17 cellular contexts compared by ENCODE assay signal in genomic region chr10:70499829-70500167, GRCh38. TPM values are rescaled to one million over a fixed set of nuclear protein-coding genes. Genes with fewer than 3 reads are reported as not detected.
DNase-seq lines count a peak whose midpoint lies in the region; ATAC-seq and TF ChIP-seq lines count a peak whose summit lies in the region.
"Had no signal": no experiment of that assay in that cellular context is flagged by ENCODE, and none has a peak within 500 bp of the region (broad histone marks: within the 10 kb centered on the region; RNA-seq: fewer than 3 reads in every experiment).

No MANE protein-coding gene starts in this region.

- H3K9me3 Mint-ChIP-seq in activated T-cell treated with anti-CD3 and anti-CD28 coated beads, Interleukin-2, amount 50 U/mL, for 24 hours, result no peaks in the 10 kb centered on the region
- H3K9me3 Mint-ChIP-seq in T-cell, result no peaks in the 10 kb centered on the region

- no peaks in the 10 kb centered on the region for H3K9me2 ChIP-seq in OCI-LY1 (ENCODE audit: low read depth, low read length)

- H2AFZ ChIP-seq in OCI-LY1 (ENCODE audit: low read length), result no peak overlapping the region

- H3K27me3 ChIP-seq in OCI-LY1 (ENCODE audit: insufficient read depth, low read length) (no peaks in the 10 kb centered on the region), esophagus (ENCODE audit: control insufficient read depth in 1 of 2, insufficient read depth in 2 of 2, low read length in 2 of 2) (no peaks in the 10 kb centered on the region), spleen (replicated peaks in 1 of 7) (no peaks in the 10 kb centered on the region), testis (no peaks in the 10 kb centered on the region)

- peaks cover 100% of the 10 kb centered on the region for H3K4me1 ChIP-seq in OCI-LY1 (ENCODE audit: insufficient read depth, low read length, severe bottlenecking)
- peaks cover 2 to 3% of the 10 kb centered on the region in 2 donors for H3K4me1 ChIP-seq in esophagus (ENCODE audit: control insufficient read depth in 2 of 2, insufficient read depth in 2 of 2, low read length in 1 of 2)
- peaks cover 30 to 84% (median 62%) of the 10 kb centered on the region in 6 donors for H3K4me1 ChIP-seq in spleen
- H3K4me1 ChIP-seq in testis, result peaks cover 26% of the 10 kb centered on the region

- H3K9me3 ChIP-seq in OCI-LY1 (ENCODE audit: low read length) (no peaks in the 10 kb centered on the region), esophagus (ENCODE audit: control insufficient read depth in 2 of 2, insufficient read depth in 1 of 2, low read depth in 1 of 2, low read length in 1 of 2) (peaks cover 0 to 3% of the 10 kb centered on the region in 2 donors), spleen (no peaks in the 10 kb centered on the region), testis (no peaks in the 10 kb centered on the region)

- intact Hi-C loops in spleen (cut with DNase I; ENCODE audit: low total_unique reads) (no loop called here), testis (cut with DNase I; ENCODE audit: low total_unique reads) (no loop called here)

- TF ChIP-seq CTCF in OCI-LY1 (IDR thresholded peaks at IDR 0.05; ENCODE audit: low read length), result no peak
- no peak for TF ChIP-seq CTCF in spleen (IDR thresholded peaks at IDR 0.05 in 8 of 11, conservative IDR thresholded peaks at IDR 0.05 in 3 of 11)
- TF ChIP-seq CTCF in testis (IDR thresholded peaks at IDR 0.05), result no peak

- no peaks in the 10 kb centered on the region for H3K36me3 Mint-ChIP-seq in activated T-cell treated with anti-CD3 and anti-CD28 coated beads, Interleukin-2, amount 50 U/mL, for 24 hours (ENCODE audit: low read depth)
- no peaks in the 10 kb centered on the region for H3K36me3 Mint-ChIP-seq in T-cell
- H3K36me3 Mint-ChIP-seq: CD14-positive monocyte had no signal

- H3K4me2 ChIP-seq in OCI-LY1 (ENCODE audit: low read length), result peak overlapping the region; percentile 40

- peaks cover 4% of the 10 kb centered on the region for H3K27me3 Mint-ChIP-seq in activated T-cell treated with anti-CD3 and anti-CD28 coated beads, Interleukin-2, amount 50 U/mL, for 24 hours
- no peaks in the 10 kb centered on the region for H3K27me3 Mint-ChIP-seq in T-cell

- H3F3A ChIP-seq in OCI-LY1 (ENCODE audit: insufficient read depth, low read length), result peaks cover 5% of the 10 kb centered on the region; the same call in 1 of the 2 replicates

- peaks cover 10% of the 10 kb centered on the region for H3K4me1 Mint-ChIP-seq in activated T-cell treated with anti-CD3 and anti-CD28 coated beads, Interleukin-2, amount 50 U/mL, for 24 hours (ENCODE audit: low read depth)
- peaks cover 6 to 12% (median 11%) of the 10 kb centered on the region in 3 donors for H3K4me1 Mint-ChIP-seq in T-cell

- 66 to 67% methylated on average over 4 of the region's 4 CpGs for WGBS in esophagus, 2 donors
- 49 to 70% (median 63%) methylated on average over 4 of the region's 4 CpGs for WGBS in spleen, 5 donors
- WGBS in testis, 2 donors, result 73 to 90% methylated on average over 2 to 4 of the region's 4 CpGs

- POLR2A ChIA-PET in T-cell (lab: Charles Lee), result no interaction called here

- H3K4me3 Mint-ChIP-seq in activated T-cell treated with anti-CD3 and anti-CD28 coated beads, Interleukin-2, amount 50 U/mL, for 24 hours, result no peak overlapping the region
- no peak overlapping the region for H3K4me3 Mint-ChIP-seq in T-cell

- H3K4me3 ChIP-seq in OCI-LY1 (ENCODE audit: low read depth, low read length, poor library complexity, severe bottlenecking), result peak overlapping the region; percentile 3
- H3K4me3 ChIP-seq in esophagus (ENCODE audit: low read depth in 1 of 2, low read length in 2 of 2), result no peak overlapping the region
- H3K4me3 ChIP-seq in spleen, result no peak overlapping the region
- H3K4me3 ChIP-seq in testis, result no peak overlapping the region

- TF ChIP-seq POLR2A in spleen (IDR thresholded peaks at IDR 0.05) (no peak), testis (IDR thresholded peaks at IDR 0.05) (no peak)

- no peak for DNase-seq in spleen
- no peak for DNase-seq in activated T-cell treated with anti-CD3 and anti-CD28 coated beads, Interleukin-2, amount 50 U/mL, for 24 hours
- no peak for DNase-seq in T-cell
- no peak for DNase-seq in testis
- DNase-seq: activated CD4-positive, alpha-beta T cell treated with anti-CD3 and anti-CD28 coated beads for 1 hour; activated T-cell treated with anti-CD3 and anti-CD28 coated beads, Interleukin-2, amount 50 U/mL, for 1 hour; amygdala; effector memory CD4-positive, alpha-beta T cell; EL; glutamatergic neuron; T-helper 1 cell had no signal

- ATAC-seq in GM18867 (IDR thresholded peaks at IDR 0.05; ENCODE audit: unreplicated experiment) (peak; percentile 45), HG02970 (IDR thresholded peaks at IDR 0.05; ENCODE audit: low FRiP score, unreplicated experiment) (no peak), T-cell (replicated peaks in 1 of 4) (no peak)

- H4K20me1 ChIP-seq in OCI-LY1 (ENCODE audit: insufficient read depth, low read length), result no peaks in the 10 kb centered on the region

- no peak overlapping the region for H3K27ac Mint-ChIP-seq in activated T-cell treated with anti-CD3 and anti-CD28 coated beads, Interleukin-2, amount 50 U/mL, for 24 hours
- no peak overlapping the region for H3K27ac Mint-ChIP-seq in T-cell

- H3K9ac ChIP-seq in OCI-LY1 (ENCODE audit: low read length), result peak overlapping the region; percentile 45; the same call in 1 of the 2 replicates

- H3K27ac ChIP-seq in OCI-LY1 (ENCODE audit: low read depth, low read length, poor library complexity, severe bottlenecking) (peak overlapping the region; percentile 100), esophagus (ENCODE audit: low read depth in 2 of 2, low read length in 1 of 2) (peak overlapping the region; percentile 27 to 41), spleen (peak overlapping the region; percentile 45 to 80 (median 71)), testis (no peak overlapping the region)

- H3K36me3 ChIP-seq in OCI-LY1 (ENCODE audit: insufficient read depth, low read length) (peaks cover 41% of the 10 kb centered on the region), esophagus (ENCODE audit: control insufficient read depth in 2 of 2, insufficient read depth in 2 of 2, low read length in 1 of 2) (no peaks in the 10 kb centered on the region), spleen (no peaks in the 10 kb centered on the region), testis (ENCODE audit: low read depth, missing control alignments) (no peaks in the 10 kb centered on the region)

- H3K79me2 ChIP-seq in OCI-LY1 (ENCODE audit: insufficient read depth, low read length), result peaks cover 52% of the 10 kb centered on the region

- CTCF ChIA-PET in T-cell (lab: Charles Lee), result no interaction called here

RNA-seq across cellular contexts. Expression of gene PALD1, which starts 21.2 kb away (rescaled TPM):
- polyA plus RNA-seq in esophagus (1 to 10 TPM; 2.1 to 3.4 TPM), spleen (10 to 100 TPM in 2 of 3 donors, 1 to 10 TPM in 1; 7.7 to 19.7 (median 16.8) TPM), testis (ENCODE audit: insufficient read depth, low read depth, low replicate concordance) (6.3 TPM)
- total RNA-seq in spleen (10 to 100 TPM in 6 of 7 donors, 1 to 10 TPM in 1; 8.5 to 27.8 (median 20.5) TPM), T-cell (under 1 TPM; 0.10 to 0.38 (median 0.13) TPM), testis (10 to 100 TPM in 1 of 2 donors, 1 to 10 TPM in 1; 8.3 to 13.3 TPM)

RNA-seq across cellular contexts. Expression of gene NODAL, which starts 58.3 kb away (rescaled TPM):
- polyA plus RNA-seq in esophagus (under 1 TPM; 0.04 to 0.20 TPM), spleen (not detected), testis (ENCODE audit: insufficient read depth, low read depth, low replicate concordance) (5.2 TPM)
- total RNA-seq in spleen (not detected), T-cell (not detected), testis (1 to 10 TPM in 1 of 2 donors, under 1 TPM in 1; 0.43 to 3.0 TPM)
- total RNA-seq: lung microvascular endothelial cell had no signal
- polyA plus RNA-seq: CD14-positive monocyte had no signal

Comparison
In these comparisons a context has a peak if more than half of its experiments do, and no peak if none do; other contexts are left out.
1. H3K27ac ChIP-seq: peak in OCI-LY1 (single experiment), esophagus (2 of 2) and spleen (8 of 8); none in testis (0 of 2).
2. RNA of gene PALD1, which starts 21.2 kb away (total RNA-seq): 8.5 to 27.8 TPM in spleen and 8.3 to 13.3 TPM in testis; 0.10 to 0.38 TPM in T-cell; every median in the first group is over 4 times any median in the second.